In genomic region chr2:25286025-25286400, GRCh38 we compare ENCODE assay signal across 8 cellular contexts. TPM values are rescaled to one million over a fixed set of nuclear protein-coding genes. Genes with fewer than 3 reads are reported as not detected.
DNase-seq lines count a peak whose midpoint lies in the region; ATAC-seq and TF ChIP-seq lines count a peak whose summit lies in the region.

No MANE protein-coding gene starts in this region.

- no peaks in the 10 kb centered on the region for H3K27me3 Mint-ChIP-seq in stimulated activated memory B cell treated with anti-CD40 and anti-IgM and Interleukin-4, amounts not matched to agents 10 μg/mL and 1 μg/mL and 100 μg/mL, for 72 hours

- no peak for TF ChIP-seq CTCF in heart left ventricle (IDR thresholded peaks at IDR 0.05)
- no peak for TF ChIP-seq CTCF in omental fat pad (IDR thresholded peaks at IDR 0.05)

- no peaks in the 10 kb centered on the region for H3K27me3 ChIP-seq in heart left ventricle

- no peak for TF ChIP-seq POLR2A in heart left ventricle (IDR thresholded peaks at IDR 0.05)

- no peaks in the 10 kb centered on the region for H3K9me3 ChIP-seq in heart left ventricle

- intact Hi-C loops in heart left ventricle (cut with DNase I): no loop called here

- peaks cover 0 to 38% (median 20%) of the 10 kb centered on the region in 12 donors for H3K4me1 ChIP-seq in heart left ventricle

- peak overlapping the region; percentile 63 for H3K27ac Mint-ChIP-seq in stimulated activated memory B cell treated with anti-CD40 and anti-IgM and Interleukin-4, amounts not matched to agents 10 μg/mL and 1 μg/mL and 100 μg/mL, for 72 hours

- H3K4me3 Mint-ChIP-seq in stimulated activated memory B cell treated with anti-CD40 and anti-IgM and Interleukin-4, amounts not matched to agents 10 μg/mL and 1 μg/mL and 100 μg/mL, for 72 hours: no peak overlapping the region

- H3K9me3 Mint-ChIP-seq in stimulated activated memory B cell treated with anti-CD40 and anti-IgM and Interleukin-4, amounts not matched to agents 10 μg/mL and 1 μg/mL and 100 μg/mL, for 72 hours: no peaks in the 10 kb centered on the region

- peak overlapping the region in 7 of 12 donors; percentile 11 to 71 (median 17) for H3K27ac ChIP-seq in heart left ventricle

- WGBS in heart left ventricle, 4 donors: 68 to 76% (median 72%) methylated on average over 9 to 10 of the region's 10 CpGs

- H3K36me3 ChIP-seq in heart left ventricle: peaks cover 0 to 27% (median 14%) of the 10 kb centered on the region in 9 donors

- ATAC-seq in GM18909 (IDR thresholded peaks at IDR 0.05; ENCODE audit: poor library complexity, unreplicated experiment) (peak; percentile 85), HG03354 (IDR thresholded peaks at IDR 0.05; ENCODE audit: poor library complexity, severe bottlenecking, unreplicated experiment) (peak; percentile 87), heart left ventricle (peak; percentile 37 to 82 (median 52)), omental fat pad (ENCODE audit: low FRiP score) (no peak), GM18868 (IDR thresholded peaks at IDR 0.05; ENCODE audit: unreplicated experiment) (no peak)
- peak; percentile 82 for ATAC-seq in stimulated activated memory B cell treated with anti-CD40 and anti-IgM and Interleukin-4, amounts not matched to agents 10 μg/mL and 1 μg/mL and 100 μg/mL, for 72 hours

- H3K4me1 Mint-ChIP-seq in stimulated activated memory B cell treated with anti-CD40 and anti-IgM and Interleukin-4, amounts not matched to agents 10 μg/mL and 1 μg/mL and 100 μg/mL, for 72 hours: peaks cover 28% of the 10 kb centered on the region

- H3K4me3 ChIP-seq in heart left ventricle: no peak overlapping the region

- peak; percentile 64 for DNase-seq in activated CD4-positive, alpha-beta T cell treated with anti-CD3 and anti-CD28 coated beads, Interleukin-2, amount 50 U/mL, for 1 hour
- DNase-seq in heart left ventricle: peak in 1 of 5 donors; percentile 46
- DNase-seq in omental fat pad (ENCODE audit: low spot score): no peak
- DNase-seq in HUDEP-2 (lab: John Stamatoyannopoulos, UW; ENCODE audit: unreplicated experiment in 76 of 76): no peak

- peaks cover 17% of the 10 kb centered on the region for H3K36me3 Mint-ChIP-seq in stimulated activated memory B cell treated with anti-CD40 and anti-IgM and Interleukin-4, amounts not matched to agents 10 μg/mL and 1 μg/mL and 100 μg/mL, for 72 hours

RNA-seq across cellular contexts. Expression of gene DNMT3A, which starts 55.7 kb away (rescaled TPM):
- total RNA-seq in heart left ventricle (10 to 100 TPM in 8 of 9 donors, 1 to 10 TPM in 1; 3.5 to 26.0 (median 18.6) TPM), omental fat pad (10 to 100 TPM in 1 of 4 donors, 1 to 10 TPM in 3; 8.0 to 18.0 (median 9.3) TPM)
- 1 to 10 TPM; 9.1 to 9.2 TPM for polyA plus RNA-seq in heart left ventricle

Comparison
In these comparisons a context has a peak if more than half of its experiments do, and no peak if none do; other contexts are left out.
1. ATAC-seq: peak in GM18909 (single experiment), HG03354 (single experiment), heart left ventricle (4 of 4) and stimulated activated memory B cell treated with anti-CD40 and anti-IgM and Interleukin-4, amounts not matched to agents 10 μg/mL and 1 μg/mL and 100 μg/mL, for 72 hours (single experiment); none in omental fat pad (single experiment) and GM18868 (single experiment).